In genomic region chr1:228456252-228457016, GRCh38 we compare ENCODE assay signal across 8 cellular contexts. TPM values are rescaled to one million over a fixed set of nuclear protein-coding genes. Genes with fewer than 3 reads are reported as not detected.
A peak's percentile ranks its signal among the peaks of the same experiment; 100 is the strongest.
DNase-seq lines count a peak whose midpoint lies in the region; ATAC-seq and TF ChIP-seq lines count a peak whose summit lies in the region.

No MANE protein-coding gene starts in this region.

- peaks cover 9% of the 10 kb centered on the region for H3K27me3 Mint-ChIP-seq in activated naive CD4-positive, alpha-beta T cell treated with anti-CD3 and anti-CD28 coated beads, Interleukin-2, amount 10 ng/mL, durations not matched to agents 7 days and 5 days
- no peaks in the 10 kb centered on the region for H3K27me3 Mint-ChIP-seq in activated naive CD8-positive, alpha-beta T cell

- peak overlapping the region; percentile 70 for H3K27ac ChIP-seq in iPS-18a (ENCODE audit: low read length)
- H3K27ac ChIP-seq in thoracic aorta, result peak overlapping the region in 1 of 2 donors; percentile 20

- H3K9me3 Mint-ChIP-seq in activated naive CD4-positive, alpha-beta T cell treated with anti-CD3 and anti-CD28 coated beads, Interleukin-2, amount 10 ng/mL, durations not matched to agents 7 days and 5 days, result no peaks in the 10 kb centered on the region
- no peaks in the 10 kb centered on the region for H3K9me3 Mint-ChIP-seq in activated naive CD8-positive, alpha-beta T cell (ENCODE audit: low read depth)

- no peak for TF ChIP-seq CTCF in thoracic aorta (IDR thresholded peaks at IDR 0.05)

- H3K4me1 ChIP-seq in iPS-18a (ENCODE audit: control insufficient read depth, low read depth, low read length), result peaks cover 10% of the 10 kb centered on the region
- H3K4me1 ChIP-seq in thoracic aorta (ENCODE audit: control insufficient read depth in 1 of 2, low read depth in 2 of 2), result peaks cover 3 to 27% of the 10 kb centered on the region in 2 donors

- no peaks in the 10 kb centered on the region for H3K9me3 ChIP-seq in iPS-18a (ENCODE audit: control insufficient read depth, low read depth, low read length)
- H3K9me3 ChIP-seq in thoracic aorta, result no peaks in the 10 kb centered on the region

- H3K36me3 ChIP-seq in iPS-18a (ENCODE audit: control insufficient read depth, low read depth, low read length) (no peaks in the 10 kb centered on the region), thoracic aorta (no peaks in the 10 kb centered on the region)

- CTCF ChIA-PET in activated naive CD4-positive, alpha-beta T cell treated with anti-CD3 and anti-CD28 coated beads, Interleukin-2, amount 10 ng/mL, durations not matched to agents 7 days and 5 days (lab: Charles Lee), result interaction anchor here (0.8 to 3.5 kb wide), 4 partner anchors 19 to 288 kb away, joined by 3 to 15 read pairs (median 6); no protein-coding TSS in a partner anchor

- H3K4me3 ChIP-seq in iPS-18a (ENCODE audit: low read length) (peak overlapping the region; percentile 97), thoracic aorta (peak overlapping the region; percentile 71)

- H3K9ac ChIP-seq in iPS-18a (ENCODE audit: low read length), result peak overlapping the region; percentile 87

- ATAC-seq in thoracic aorta (ENCODE audit: insufficient number of reproducible peaks, low FRiP score, low read depth) (no peak), HG02852 (IDR thresholded peaks at IDR 0.05; ENCODE audit: unreplicated experiment) (no peak)

- DNase-seq in activated naive CD4-positive, alpha-beta T cell treated with anti-CD3 and anti-CD28 coated beads, Interleukin-2, amount 10 ng/mL, durations not matched to agents 7 days and 5 days, result no peak
- DNase-seq in activated naive CD4-positive, alpha-beta T cell (lab: John Stamatoyannopoulos, UW), result no peak
- DNase-seq in thoracic aorta (ENCODE audit: low spot score) (no peak), GF-D8 (lab: John Stamatoyannopoulos, UW) (no peak), NCI-H2029 treated with DMSO at 0.1 percent for 48 hours (lab: John Stamatoyannopoulos, UW) (no peak)

- H3K27ac Mint-ChIP-seq in activated naive CD4-positive, alpha-beta T cell treated with anti-CD3 and anti-CD28 coated beads, Interleukin-2, amount 10 ng/mL, durations not matched to agents 7 days and 5 days, result peak overlapping the region; percentile 99
- peak overlapping the region; percentile 97 for H3K27ac Mint-ChIP-seq in activated naive CD8-positive, alpha-beta T cell

- H3K4me1 Mint-ChIP-seq in activated naive CD4-positive, alpha-beta T cell treated with anti-CD3 and anti-CD28 coated beads, Interleukin-2, amount 10 ng/mL, durations not matched to agents 7 days and 5 days, result peaks cover 54% of the 10 kb centered on the region
- peaks cover 32% of the 10 kb centered on the region for H3K4me1 Mint-ChIP-seq in activated naive CD8-positive, alpha-beta T cell (ENCODE audit: low read depth)

- H3K36me3 Mint-ChIP-seq in activated naive CD4-positive, alpha-beta T cell treated with anti-CD3 and anti-CD28 coated beads, Interleukin-2, amount 10 ng/mL, durations not matched to agents 7 days and 5 days, result peaks cover 16% of the 10 kb centered on the region
- H3K36me3 Mint-ChIP-seq in activated naive CD8-positive, alpha-beta T cell, result peaks cover 5% of the 10 kb centered on the region

- H3K27me3 ChIP-seq in iPS-18a (ENCODE audit: control insufficient read depth, insufficient read depth, low read length) (no peaks in the 10 kb centered on the region), thoracic aorta (replicated peaks; ENCODE audit: insufficient read depth) (peaks cover 4% of the 10 kb centered on the region)

- peak overlapping the region; percentile 89 for H3K4me3 Mint-ChIP-seq in activated naive CD4-positive, alpha-beta T cell treated with anti-CD3 and anti-CD28 coated beads, Interleukin-2, amount 10 ng/mL, durations not matched to agents 7 days and 5 days
- peak overlapping the region; percentile 99 for H3K4me3 Mint-ChIP-seq in activated naive CD8-positive, alpha-beta T cell

RNA-seq across cellular contexts. Expression of gene RNF187, which starts 30.7 kb away (rescaled TPM):
- 10 to 100 TPM; 35.6 to 70.1 TPM for total RNA-seq in thoracic aorta

RNA-seq across cellular contexts. Expression of gene TRIM17, which starts 39.8 kb away (rescaled TPM):
- under 1 TPM in 1 of 2 donors, not detected in 1; 0.56 TPM for total RNA-seq in thoracic aorta

RNA-seq across cellular contexts. Expression of gene TRIM11, which starts 49.8 kb away (rescaled TPM):
- 10 to 100 TPM; 30.1 to 32.5 TPM for total RNA-seq in thoracic aorta
